In the genomic region with DNA sequence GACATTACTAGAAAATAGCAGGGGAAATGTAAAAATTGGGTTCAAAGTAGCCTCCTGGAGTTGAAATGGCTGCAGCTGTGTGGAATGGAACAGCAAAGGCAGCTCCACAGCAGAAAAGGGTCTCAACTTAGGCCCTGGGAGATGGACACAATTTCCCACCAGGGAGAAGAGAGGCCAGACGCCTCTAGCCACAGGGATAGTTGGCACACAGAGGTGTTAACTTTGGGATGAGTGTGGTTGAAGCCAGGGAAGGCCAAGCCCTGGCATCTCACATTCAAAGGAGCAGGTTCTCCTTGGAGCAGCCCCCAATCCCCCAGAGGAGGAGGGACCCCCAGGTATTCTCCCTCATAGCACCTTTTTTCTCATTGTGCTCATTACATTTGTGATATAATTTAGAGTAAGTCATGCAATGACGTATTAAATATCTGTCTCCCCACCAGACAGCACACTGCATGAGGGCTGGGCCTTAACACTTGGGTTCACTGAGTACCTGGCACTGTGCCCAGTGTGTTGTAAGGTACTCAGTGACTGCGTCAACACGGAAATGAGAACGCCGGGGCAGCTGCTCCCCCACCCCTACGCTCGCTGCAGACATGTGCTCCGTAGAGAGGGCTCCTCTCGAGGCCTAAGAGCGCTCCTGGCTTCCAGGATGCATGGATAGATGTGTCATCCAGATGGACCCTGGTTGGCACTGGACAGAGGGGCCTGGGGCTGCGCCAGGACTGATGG, we compare ENCODE assay signal across 11 cellular contexts.
DNase-seq lines count a peak whose midpoint lies in the region; ATAC-seq and TF ChIP-seq lines count a peak whose summit lies in the region.
"Had no signal": no experiment of that assay in that cellular context is flagged by ENCODE, and none has a peak within 500 bp of the region (broad histone marks: within the 10 kb centered on the region; RNA-seq: fewer than 3 reads in every experiment).

No MANE protein-coding gene starts in this region.

- H3K9me3 Mint-ChIP-seq in endothelial cell (ENCODE audit: unreplicated experiment): no peaks in the 10 kb centered on the region
- H3K9me3 Mint-ChIP-seq: activated naive CD8-positive, alpha-beta T cell treated with anti-CD3 and anti-CD28 coated beads, Interleukin-2, amount 10 ng/mL, durations not matched to agents 7 days and 5 days had no signal

- peaks cover 7% of the 10 kb centered on the region for H3K27me3 Mint-ChIP-seq in endothelial cell (ENCODE audit: unreplicated experiment)

- ATAC-seq in HG03571 (IDR thresholded peaks at IDR 0.05; ENCODE audit: unreplicated experiment) (no peak), HG03432 (IDR thresholded peaks at IDR 0.05; ENCODE audit: unreplicated experiment) (no peak)

- peaks cover 7 to 16% of the 10 kb centered on the region in 2 donors for H3K4me1 ChIP-seq in muscle layer of duodenum (ENCODE audit: control insufficient read depth in 1 of 2, insufficient read depth in 2 of 2, low read length in 2 of 2)

- DNase-seq in DMS153 (lab: John Stamatoyannopoulos, UW) (peak; percentile 97), NCI-H2107 treated with DMSO at 0.1 percent for 48 hours (lab: John Stamatoyannopoulos, UW; ENCODE audit: unreplicated experiment) (peak; percentile 50), dermis blood vessel endothelial cell (peak; percentile 96), endothelial cell (ENCODE audit: low spot score) (no peak), hippocampal formation (lab: John Stamatoyannopoulos, UW) (no peak)
- DNase-seq: activated naive CD8-positive, alpha-beta T cell treated with anti-CD3 and anti-CD28 coated beads, Interleukin-2, amount 10 ng/mL, durations not matched to agents 7 days and 5 days; KG1 had no signal

- no peaks in the 10 kb centered on the region for H3K36me3 Mint-ChIP-seq in endothelial cell (ENCODE audit: low read depth, unreplicated experiment)
- H3K36me3 Mint-ChIP-seq: activated naive CD8-positive, alpha-beta T cell treated with anti-CD3 and anti-CD28 coated beads, Interleukin-2, amount 10 ng/mL, durations not matched to agents 7 days and 5 days had no signal

- no peaks in the 10 kb centered on the region for H3K36me3 ChIP-seq in muscle layer of duodenum (ENCODE audit: control insufficient read depth in 1 of 2, insufficient read depth in 2 of 2, low read length in 2 of 2)

- peaks cover 43% of the 10 kb centered on the region for H3K4me1 Mint-ChIP-seq in endothelial cell (ENCODE audit: unreplicated experiment)

- H3K4me3 Mint-ChIP-seq in endothelial cell (ENCODE audit: unreplicated experiment): no peak overlapping the region
- H3K4me3 Mint-ChIP-seq: activated naive CD8-positive, alpha-beta T cell treated with anti-CD3 and anti-CD28 coated beads, Interleukin-2, amount 10 ng/mL, durations not matched to agents 7 days and 5 days had no signal

- no peak overlapping the region for H3K4me3 ChIP-seq in muscle layer of duodenum (ENCODE audit: low read depth in 1 of 2, low read length in 2 of 2)

- peak overlapping the region; percentile 34 for H3K27ac ChIP-seq in muscle layer of duodenum (ENCODE audit: low read length)
- H3K27ac ChIP-seq: parathyroid adenoma had no signal

- TF ChIP-seq CTCF in endothelial cell (IDR thresholded peaks at IDR 0.05; ENCODE audit: unreplicated experiment): no peak

- H3K9me3 ChIP-seq in muscle layer of duodenum (ENCODE audit: control insufficient read depth in 1 of 2, low read length in 2 of 2): no peaks in the 10 kb centered on the region

- no peaks in the 10 kb centered on the region for H3K27me3 ChIP-seq in muscle layer of duodenum (ENCODE audit: low read depth, low read length)

- H3K27ac Mint-ChIP-seq in endothelial cell (ENCODE audit: unreplicated experiment): no peak overlapping the region
- H3K27ac Mint-ChIP-seq: activated naive CD8-positive, alpha-beta T cell treated with anti-CD3 and anti-CD28 coated beads, Interleukin-2, amount 10 ng/mL, durations not matched to agents 7 days and 5 days had no signal

Comparison
In these comparisons a context has a peak if more than half of its experiments do, and no peak if none do; other contexts are left out.
1. DNase-seq: peak in DMS153 (single experiment), NCI-H2107 treated with DMSO at 0.1 percent for 48 hours (single experiment) and dermis blood vessel endothelial cell (single experiment); none in endothelial cell (single experiment) and hippocampal formation (0 of 2).